Comparison of ENCODE assay signal across 1 cellular context in genomic region chr16:48300391-48300856, GRCh38.
TF ChIP-seq lines count a peak whose summit lies in the region.

No MANE protein-coding gene starts in this region.

TF ChIP-seq in K562, 482 proteins besides CTCF, POLR2A, EP300 and RAD21 (continued from another document and continues in another):
- TF ChIP-seq PBX2 (CRISPR knock-in tag; IDR thresholded peaks at IDR 0.05; ENCODE audit: low read depth) (no peak), PBX2 (tag; conservative IDR thresholded peaks at IDR 0.05; ENCODE audit: low read depth) (peak; percentile 51; the same call in 1 of the 2 replicates), HEY1 (CRISPR knock-in tag; IDR thresholded peaks at IDR 0.05; ENCODE audit: borderline replicate concordance) (no peak), PCBP2 (IDR thresholded peaks at IDR 0.05; ENCODE audit: low read depth, low read length, poor library complexity, severe bottlenecking) (no peak), RNF219 (CRISPR knock-in tag; IDR thresholded peaks at IDR 0.05) (peak; percentile 79; the same call in 1 of the 2 replicates), BCLAF1 (IDR thresholded peaks at IDR 0.05; ENCODE audit: borderline replicate concordance in 1 of 2, control insufficient read depth in 1 of 2, low read depth in 2 of 2, low read length in 1 of 2) (no peak), ARID3B (CRISPR knock-in tag; IDR thresholded peaks at IDR 0.05; ENCODE audit: borderline replicate concordance) (no peak), TCF7L2 (IDR thresholded peaks at IDR 0.05; ENCODE audit: low read depth, low read length) (no peak), FOXJ2 (tag; IDR thresholded peaks at IDR 0.05) (peak; percentile 77), ZNF175 (CRISPR knock-in tag; IDR thresholded peaks at IDR 0.05; ENCODE audit: low read depth) (peak; percentile 97), HDAC8 (tag; IDR thresholded peaks at IDR 0.05) (peak; percentile 87), FOXJ3 (CRISPR knock-in tag; IDR thresholded peaks at IDR 0.05) (no peak), SRSF7 (optimal IDR thresholded peaks at IDR 0.05; ENCODE audit: low read depth, low read length) (no peak), ELK3 (CRISPR knock-in tag; IDR thresholded peaks at IDR 0.05) (peak; percentile 78; the same call in 1 of the 2 replicates), SMARCA4 (IDR thresholded peaks at IDR 0.05) (peak; percentile 71; the same call in 1 of the 2 replicates), ZNF184 (CRISPR knock-in tag; IDR thresholded peaks at IDR 0.05) (no peak), UBTF (IDR thresholded peaks at IDR 0.05; ENCODE audit: borderline replicate concordance in 1 of 2, low read depth in 2 of 2, low read length in 2 of 2) (no peak), ZNF280B (CRISPR knock-in tag; IDR thresholded peaks at IDR 0.05) (no peak), DMBX1 (CRISPR knock-in tag; IDR thresholded peaks at IDR 0.05; ENCODE audit: borderline replicate concordance) (peak; percentile 98), BRD9 (IDR thresholded peaks at IDR 0.05; ENCODE audit: low read depth, partially characterized antibody) (peak; percentile 95), ZC3H11A (IDR thresholded peaks at IDR 0.05; ENCODE audit: low read depth, low read length) (no peak), ZNF764 (CRISPR knock-in tag; IDR thresholded peaks at IDR 0.05; ENCODE audit: low read depth) (no peak), NFATC3 (IDR thresholded peaks at IDR 0.05) (no peak), ZNF76 (CRISPR knock-in tag; IDR thresholded peaks at IDR 0.05; ENCODE audit: borderline replicate concordance) (peak; percentile 78), STAG1 (CRISPR knock-in tag; IDR thresholded peaks at IDR 0.05; ENCODE audit: borderline replicate concordance) (no peak), ZNF668 (CRISPR knock-in tag; IDR thresholded peaks at IDR 0.05) (peak; percentile 94), FOXO4 (CRISPR knock-in tag; IDR thresholded peaks at IDR 0.05) (no peak), TARDBP (IDR thresholded peaks at IDR 0.05) (no peak), TFE3 (CRISPR knock-in tag; IDR thresholded peaks at IDR 0.05) (no peak), ZBTB17 (CRISPR knock-in tag; IDR thresholded peaks at IDR 0.05) (peak; percentile 52; the same call in 1 of the 2 replicates), RB1 (IDR thresholded peaks at IDR 0.05; ENCODE audit: low read depth) (no peak), ZNF589 (CRISPR knock-in tag; IDR thresholded peaks at IDR 0.05; ENCODE audit: low read depth) (peak; percentile 95; the same call in 1 of the 2 replicates), CREB5 (CRISPR knock-in tag; IDR thresholded peaks at IDR 0.05) (0 out of 2 replicates have a peak, but pooled peaks have one; percentile 62)
